ENCODE assay signal across 1 cellular context in the genomic region with DNA sequence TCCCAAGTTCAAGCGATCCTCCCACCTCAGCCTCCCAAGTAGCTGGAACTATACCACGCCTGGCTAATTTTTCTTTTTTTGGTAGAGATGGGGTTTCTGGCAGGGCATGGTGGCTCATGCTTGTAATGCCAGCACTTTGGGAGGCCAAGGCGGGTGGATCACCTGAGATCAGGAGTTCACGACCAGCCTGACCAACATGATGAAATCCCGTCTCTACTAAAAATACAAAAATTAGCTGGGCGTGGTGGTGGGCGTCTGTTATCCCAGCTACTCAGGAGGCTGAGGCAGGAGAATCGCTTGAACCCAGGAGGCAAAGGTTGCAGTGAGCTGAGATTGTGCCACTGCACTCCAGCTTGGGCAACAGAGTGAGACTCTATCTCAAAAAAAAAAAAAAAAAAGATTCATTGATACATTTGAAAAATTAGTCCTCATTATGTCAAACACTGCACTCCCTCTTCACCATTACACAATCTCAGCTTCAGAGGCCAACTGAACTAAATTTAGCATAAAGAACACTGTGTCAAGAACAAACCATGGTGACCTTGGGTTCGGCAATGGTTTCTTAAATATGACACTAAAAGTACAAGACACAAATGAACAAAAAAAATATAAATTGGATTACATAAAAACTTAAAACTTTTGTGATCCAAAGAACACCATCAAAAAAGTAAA.
TF ChIP-seq lines count a peak whose summit lies in the region.

No MANE protein-coding gene starts in this region.

TF ChIP-seq in HepG2, 621 proteins besides CTCF, POLR2A, EP300 and RAD21:
- peak; percentile 41; the same call in 1 of the 2 replicates for TF ChIP-seq CEBPB (IDR thresholded peaks at IDR 0.05; ENCODE audit: borderline replicate concordance, low read depth, low read length)
